13 cellular contexts compared by ENCODE assay signal in the genomic region with DNA sequence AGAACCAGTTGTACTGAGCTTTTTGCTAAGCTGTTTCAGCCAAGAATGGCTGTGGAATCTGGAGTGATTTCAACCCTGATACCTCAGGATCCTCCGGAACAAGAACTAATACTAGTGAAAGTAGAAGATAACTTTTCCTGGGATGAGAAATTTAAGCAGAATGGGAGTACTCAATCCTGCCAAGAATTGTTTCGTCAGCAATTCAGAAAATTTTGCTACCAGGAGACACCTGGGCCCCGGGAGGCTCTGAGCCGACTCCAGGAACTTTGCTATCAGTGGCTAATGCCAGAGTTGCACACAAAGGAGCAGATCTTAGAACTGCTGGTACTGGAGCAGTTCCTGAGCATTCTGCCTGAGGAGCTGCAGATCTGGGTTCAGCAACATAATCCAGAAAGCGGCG. TPM values are rescaled to one million over a fixed set of nuclear protein-coding genes. Genes with fewer than 3 reads are reported as not detected.
DNase-seq lines count a peak whose midpoint lies in the region; ATAC-seq and TF ChIP-seq lines count a peak whose summit lies in the region.
"Had no signal": no experiment of that assay in that cellular context is flagged by ENCODE, and none has a peak within 500 bp of the region (broad histone marks: within the 10 kb centered on the region; RNA-seq: fewer than 3 reads in every experiment).

No MANE protein-coding gene starts in this region.

- peaks cover 0 to 5% (median 0%) of the 10 kb centered on the region in 8 donors for H3K9me3 Mint-ChIP-seq in CD4-positive, alpha-beta memory T cell
- peaks cover 50% of the 10 kb centered on the region for H3K9me3 Mint-ChIP-seq in endodermal cell

- H3K36me3 ChIP-seq in CD4-positive, alpha-beta memory T cell (ENCODE audit: insufficient read depth, low read length): peaks cover 32% of the 10 kb centered on the region
- H3K36me3 ChIP-seq in KMS-11 (ENCODE audit: insufficient read depth): peaks cover 30% of the 10 kb centered on the region; the same call in 1 of the 2 replicates
- H3K36me3 ChIP-seq in endodermal cell (ENCODE audit: control insufficient read depth, insufficient read depth, low read length): peaks cover 55% of the 10 kb centered on the region
- peaks cover 53% of the 10 kb centered on the region for H3K36me3 ChIP-seq in neuron (ENCODE audit: insufficient read depth, low read length)

- POLR2A ChIA-PET in CD4-positive, alpha-beta memory T cell (lab: Charles Lee; ENCODE audit: partially characterized antibody): interaction anchor here (1.2 to 1.9 kb wide), 2 partner anchors 25 to 48 kb away, joined by 3 to 11 read pairs; partner anchors contain the start of gene ZSCAN30

- H3K27me3 ChIP-seq in CD4-positive, alpha-beta memory T cell (ENCODE audit: insufficient read depth, low read length): no peaks in the 10 kb centered on the region
- H3K27me3 ChIP-seq in KMS-11 (ENCODE audit: insufficient read depth, low read depth): no peaks in the 10 kb centered on the region
- no peaks in the 10 kb centered on the region for H3K27me3 ChIP-seq in endodermal cell (ENCODE audit: control insufficient read depth, insufficient read depth, low read length, poor library complexity, severe bottlenecking)
- no peaks in the 10 kb centered on the region for H3K27me3 ChIP-seq in neuron (ENCODE audit: insufficient read depth, low read length)

- no peak overlapping the region for H3K27ac ChIP-seq in CD4-positive, alpha-beta memory T cell (ENCODE audit: low read depth, low read length)
- H3K27ac ChIP-seq in KMS-11 (no peak overlapping the region), endodermal cell (ENCODE audit: low read depth, low read length) (no peak overlapping the region)

- H3K9me3 ChIP-seq in CD4-positive, alpha-beta memory T cell (ENCODE audit: control insufficient read depth in 1 of 2, low read length in 2 of 2): no peaks in the 10 kb centered on the region
- H3K9me3 ChIP-seq in endodermal cell (ENCODE audit: control insufficient read depth, low read length) (peaks cover 54% of the 10 kb centered on the region), neuron (ENCODE audit: low read length) (peaks cover 35% of the 10 kb centered on the region)

- H3K36me3 Mint-ChIP-seq in CD4-positive, alpha-beta memory T cell: peaks cover 49 to 60% of the 10 kb centered on the region in 2 donors
- peaks cover 56% of the 10 kb centered on the region for H3K36me3 Mint-ChIP-seq in endodermal cell (ENCODE audit: low read depth)

- DNase-seq in CD4-positive, alpha-beta memory T cell: no peak
- DNase-seq in endodermal cell (no peak), NCI-H2081 (lab: John Stamatoyannopoulos, UW) (no peak), NCI-H1417 (lab: John Stamatoyannopoulos, UW) (no peak), left colon (no peak), SKM-1 (lab: John Stamatoyannopoulos, UW; ENCODE audit: unreplicated experiment) (no peak)
- DNase-seq: HFFc6; NCI-H187; stimulated activated CD4-positive, alpha-beta T cell treated with anti-CD3 and anti-CD28 coated beads, Interleukin-1b, Interleukin-23, amount 100 ng/mL, for 48 hours had no signal

- H3K4me3 ChIP-seq in CD4-positive, alpha-beta memory T cell (ENCODE audit: low read length in 2 of 2): no peak overlapping the region
- H3K4me3 ChIP-seq in KMS-11 (IDR thresholded peaks at IDR 0.05; ENCODE audit: insufficient read depth, low read depth, low read length): no peak overlapping the region
- peak overlapping the region; percentile 92 for H3K4me3 ChIP-seq in endodermal cell (ENCODE audit: low read length)
- peak overlapping the region; percentile 99 for H3K4me3 ChIP-seq in neuron (ENCODE audit: low read length)
- H3K4me3 ChIP-seq: lung had no signal

- H3K4me2 ChIP-seq in KMS-11: 0 out of 2 replicates have a peak overlapping the region, but pooled peaks have one; percentile 89

- H3K4me3 Mint-ChIP-seq in CD4-positive, alpha-beta memory T cell: peak overlapping the region in 3 of 8 donors; percentile 9 to 15 (median 10)
- H3K4me3 Mint-ChIP-seq in endodermal cell: peak overlapping the region; percentile 96

- no peak overlapping the region for H2AFZ ChIP-seq in KMS-11 (ENCODE audit: low read depth)
- H2AFZ ChIP-seq in neuron (ENCODE audit: low read depth, low read length): no peak overlapping the region

- intact Hi-C loops in CD4-positive, alpha-beta memory T cell (cut with micrococcal nuclease): loop anchor here (10.0 kb wide), 1 partner anchor 822 kb away; the partner anchor contains the start of gene RPRD1A
- intact Hi-C loops in left colon (cut with DNase I, micrococcal nuclease): no loop called here

- ATAC-seq in left colon: no peak
- ATAC-seq: Right ventricle myocardium inferior had no signal

- peaks cover 16% of the 10 kb centered on the region; the same call in 1 of the 2 replicates for H3K79me2 ChIP-seq in KMS-11 (ENCODE audit: insufficient read depth, low read depth)

- peaks cover 11 to 40% (median 15%) of the 10 kb centered on the region in 4 donors for H3K4me1 Mint-ChIP-seq in CD4-positive, alpha-beta memory T cell
- peaks cover 10% of the 10 kb centered on the region for H3K4me1 Mint-ChIP-seq in endodermal cell

- H4K20me1 ChIP-seq in KMS-11 (ENCODE audit: insufficient read depth): no peaks in the 10 kb centered on the region

- CTCF ChIA-PET in CD4-positive, alpha-beta memory T cell (lab: Charles Lee; ENCODE audit: partially characterized antibody): interaction anchor here (1.4 to 2.6 kb wide), 3 partner anchors 11 to 26 kb away, joined by 3 to 11 read pairs (median 9); no protein-coding TSS in a partner anchor

- no peaks in the 10 kb centered on the region for H3K27me3 Mint-ChIP-seq in CD4-positive, alpha-beta memory T cell
- no peaks in the 10 kb centered on the region for H3K27me3 Mint-ChIP-seq in endodermal cell (ENCODE audit: insufficient read depth)

- no peak overlapping the region for H3K9ac ChIP-seq in KMS-11
- H3K9ac ChIP-seq in endodermal cell (ENCODE audit: extremely low read depth, low read length, poor library complexity, severe bottlenecking): no peak overlapping the region

- peaks cover 17% of the 10 kb centered on the region for H3K4me1 ChIP-seq in CD4-positive, alpha-beta memory T cell (ENCODE audit: insufficient read depth, low read length)
- H3K4me1 ChIP-seq in KMS-11 (ENCODE audit: low read depth, poor library complexity, severe bottlenecking) (peaks cover 4% of the 10 kb centered on the region), endodermal cell (ENCODE audit: control insufficient read depth, insufficient read depth, low read length) (no peaks in the 10 kb centered on the region), neuron (ENCODE audit: insufficient read depth, low read length) (peaks cover 16% of the 10 kb centered on the region)

- peak overlapping the region in 5 of 7 donors; percentile 42 to 68 (median 60) for H3K27ac Mint-ChIP-seq in CD4-positive, alpha-beta memory T cell
- peak overlapping the region; percentile 58 for H3K27ac Mint-ChIP-seq in endodermal cell

- TF ChIP-seq CTCF in KMS-11 (conservative IDR thresholded peaks at IDR 0.05; ENCODE audit: low read depth, low read length): no peak
- TF ChIP-seq CTCF in endodermal cell (conservative IDR thresholded peaks at IDR 0.05): no peak

- WGBS in endodermal cell (ENCODE audit: insufficient coverage in 1 of 2, insufficient read length in 1 of 2), 2 experiments: 95 to 100% methylated on average over 6 of the region's 6 CpGs

RNA-seq across cellular contexts. Expression of gene ZNF397, which starts 1.6 kb away (rescaled TPM):
- 10 to 100 TPM; 56.1 to 58.5 TPM for total RNA-seq in CD4-positive, alpha-beta memory T cell
- 1 to 10 TPM; 4.6 to 7.4 TPM for polyA plus RNA-seq in CD4-positive, alpha-beta memory T cell
- total RNA-seq in endodermal cell: 10 to 100 TPM; 44.1 to 64.6 TPM
- 43.1 TPM for polyA plus RNA-seq in endodermal cell (2013, experiment 1 of 2)
- 37.0 TPM for polyA plus RNA-seq in endodermal cell (2013, experiment 2 of 2)
- 10 to 100 TPM; 18.0 to 20.1 TPM for total RNA-seq in left colon

RNA-seq across cellular contexts. Expression of gene ZSCAN30, which starts 47.6 kb away (rescaled TPM):
- total RNA-seq in CD4-positive, alpha-beta memory T cell: 10 to 100 TPM; 16.9 to 18.4 TPM
- polyA plus RNA-seq in CD4-positive, alpha-beta memory T cell: 1 to 10 TPM; 2.6 to 5.6 TPM
- 10 to 100 TPM; 20.1 to 29.6 TPM for total RNA-seq in endodermal cell
- 14.9 TPM for polyA plus RNA-seq in endodermal cell (2013, experiment 1 of 2)
- polyA plus RNA-seq in endodermal cell (2013, experiment 2 of 2): 13.5 TPM
- 10 to 100 TPM; 12.9 to 13.0 TPM for total RNA-seq in left colon

Comparison
In these comparisons a context has a peak if more than half of its experiments do, and no peak if none do; other contexts are left out.
1. H3K4me3 ChIP-seq: peak in endodermal cell (single experiment) and neuron (single experiment); none in CD4-positive, alpha-beta memory T cell (0 of 2) and KMS-11 (single experiment).